Comparison of ENCODE assay signal across 1 cellular context in genomic region chr18:55573386-55573785, GRCh38.
TF ChIP-seq lines count a peak whose summit lies in the region.

No MANE protein-coding gene starts in this region.

TF ChIP-seq in H1, 55 proteins besides CTCF, POLR2A, EP300 and RAD21 (continued from another document):
- TF ChIP-seq TAF1 (IDR thresholded peaks at IDR 0.05; ENCODE audit: low read depth, low read length) (no peak), GABPA (IDR thresholded peaks at IDR 0.05; ENCODE audit: borderline replicate concordance, insufficient read depth, low read length) (no peak), TAF7 (optimal IDR thresholded peaks at IDR 0.05; ENCODE audit: borderline replicate concordance, low read depth, low read length) (no peak), JUND (IDR thresholded peaks at IDR 0.05; ENCODE audit: low read length) (no peak), CTBP2 (IDR thresholded peaks at IDR 0.05; ENCODE audit: borderline replicate concordance, insufficient read depth, insufficient read length, low read length) (no peak), HDAC2 (IDR thresholded peaks at IDR 0.05; ENCODE audit: borderline replicate concordance in 1 of 2, low read depth in 2 of 2, low read length in 2 of 2) (no peak)
